In genomic region chr5:133226186-133226585, GRCh38 we compare ENCODE assay signal across 1 cellular context.
TF ChIP-seq lines count a peak whose summit lies in the region.

No MANE protein-coding gene starts in this region.

TF ChIP-seq in HEK293, 187 proteins besides CTCF, POLR2A, EP300 and RAD21 (continued from another document):
- TF ChIP-seq ZNF423 (tag by site-specific recombination; IDR thresholded peaks at IDR 0.05) = no peak
- no peak for TF ChIP-seq ZSCAN30 (tag by site-specific recombination; IDR thresholded peaks at IDR 0.05)
- TF ChIP-seq ZNF658 (tag by site-specific recombination; IDR thresholded peaks at IDR 0.05) = no peak
- no peak for TF ChIP-seq ZNF324 (tag by site-specific recombination; IDR thresholded peaks at IDR 0.05)
